In genomic region chr6:169250660-169251059, GRCh38 we compare ENCODE assay signal across 9 cellular contexts. TPM values are rescaled to one million over a fixed set of nuclear protein-coding genes. Genes with fewer than 3 reads are reported as not detected.
A peak's percentile ranks its signal among the peaks of the same experiment; 100 is the strongest.
DNase-seq lines count a peak whose midpoint lies in the region; ATAC-seq and TF ChIP-seq lines count a peak whose summit lies in the region.
"Had no signal": no experiment of that assay in that cellular context is flagged by ENCODE, and none has a peak within 500 bp of the region (broad histone marks: within the 10 kb centered on the region; RNA-seq: fewer than 3 reads in every experiment).

No MANE protein-coding gene starts in this region.

- no peak overlapping the region for H3K27ac ChIP-seq in hepatocyte
- H3K27ac ChIP-seq: parathyroid adenoma had no signal

- H3K4me2 ChIP-seq in skeletal muscle satellite cell (ENCODE audit: low read length) (peak overlapping the region; percentile 59), hepatocyte (no peak overlapping the region)

- ATAC-seq in GM21825 (IDR thresholded peaks at IDR 0.05; ENCODE audit: unreplicated experiment), result no peak

- H3K79me2 ChIP-seq in hepatocyte, result no peaks in the 10 kb centered on the region
- H3K79me2 ChIP-seq: parathyroid adenoma had no signal

- no peaks in the 10 kb centered on the region for H4K20me1 ChIP-seq in hepatocyte (ENCODE audit: insufficient read depth, poor library complexity, severe bottlenecking)

- H3K27me3 ChIP-seq in H7 (ENCODE audit: control insufficient read depth, insufficient read depth, low read length), result peaks cover 8% of the 10 kb centered on the region
- no peaks in the 10 kb centered on the region for H3K27me3 ChIP-seq in adipocyte (replicated peaks; ENCODE audit: control insufficient read depth, insufficient read depth, low read length)
- no peaks in the 10 kb centered on the region for H3K27me3 ChIP-seq in skeletal muscle satellite cell (ENCODE audit: control insufficient read depth, insufficient read depth, low read length)
- H3K27me3 ChIP-seq in hepatocyte, result peaks cover 51% of the 10 kb centered on the region

- no peak for TF ChIP-seq CTCF in hepatocyte (IDR thresholded peaks at IDR 0.05; ENCODE audit: poor library complexity)

- no peak overlapping the region for H2AFZ ChIP-seq in hepatocyte
- H2AFZ ChIP-seq: parathyroid adenoma had no signal

- H3K4me1 ChIP-seq in adipocyte (ENCODE audit: control insufficient read depth, insufficient read depth, low read length), result peaks cover 23% of the 10 kb centered on the region
- peaks cover 11% of the 10 kb centered on the region for H3K4me1 ChIP-seq in skeletal muscle satellite cell (ENCODE audit: control insufficient read depth, insufficient read depth, low read length)
- H3K4me1 ChIP-seq in hepatocyte (ENCODE audit: insufficient read depth), result peaks cover 6% of the 10 kb centered on the region
- H3K4me1 ChIP-seq: parathyroid adenoma had no signal

- H3K9me3 ChIP-seq in adipocyte (ENCODE audit: control insufficient read depth, low read length) (no peaks in the 10 kb centered on the region), skeletal muscle satellite cell (replicated peaks; ENCODE audit: low read length) (no peaks in the 10 kb centered on the region), hepatocyte (ENCODE audit: low read depth) (no peaks in the 10 kb centered on the region)

- DNase-seq in H7 (peak; percentile 79), adipocyte (ENCODE audit: low read depth) (peak; percentile 72), head of caudate nucleus (peak; percentile 59 to 93 (median 82)), T-helper 9 cell (no peak), hepatocyte (ENCODE audit: low spot score) (no peak)
- DNase-seq in activated CD4-positive, CD25-positive, alpha-beta regulatory T cell (lab: John Stamatoyannopoulos, UW), result no peak

- 78% methylated on average over 5 of the region's 5 CpGs for WGBS in hepatocyte (ENCODE audit: low lambda C conversion rate, missing lambda C conversion rate)

- H3K36me3 ChIP-seq in H7 (replicated peaks; ENCODE audit: control insufficient read depth, insufficient read depth, low read length), result peaks cover 4% of the 10 kb centered on the region
- peaks cover 46% of the 10 kb centered on the region for H3K36me3 ChIP-seq in adipocyte (ENCODE audit: control insufficient read depth, insufficient read depth, low read length, severe bottlenecking)
- no peaks in the 10 kb centered on the region for H3K36me3 ChIP-seq in skeletal muscle satellite cell (ENCODE audit: insufficient read depth, low read length)
- no peaks in the 10 kb centered on the region for H3K36me3 ChIP-seq in hepatocyte (replicated peaks; ENCODE audit: insufficient read depth, low read depth)

- no peak overlapping the region for H3K4me3 ChIP-seq in H7 (ENCODE audit: insufficient read depth, low read depth, low read length)
- H3K4me3 ChIP-seq in adipocyte (ENCODE audit: low read length), result peak overlapping the region; percentile 93
- peak overlapping the region; percentile 46 for H3K4me3 ChIP-seq in skeletal muscle satellite cell (ENCODE audit: low read length)
- H3K4me3 ChIP-seq in hepatocyte, result no peak overlapping the region

- H3K9ac ChIP-seq in adipocyte (ENCODE audit: low read length) (peak overlapping the region; percentile 93), skeletal muscle satellite cell (ENCODE audit: low read depth, low read length) (peak overlapping the region; percentile 32)
- H3K9ac ChIP-seq: parathyroid adenoma had no signal

- no peaks in the 10 kb centered on the region for H3K9me2 ChIP-seq in hepatocyte (replicated peaks; ENCODE audit: insufficient read depth)

- intact Hi-C loops in head of caudate nucleus (cut with DNase I), result loop anchor here (2.0 kb wide), 1 partner anchor 38 kb away; no protein-coding TSS in a partner anchor

RNA-seq across cellular contexts. Expression of gene THBS2, which starts 3.0 kb away (rescaled TPM):
- 12.7 and 13.3 TPM in 2 replicates for total RNA-seq in H7 (2014; rRNA removed; shearing (Covaris generic))
- 73.8 and 79.5 TPM in 2 replicates for total RNA-seq in skeletal muscle satellite cell (2012; rRNA removed)
- total RNA-seq in hepatocyte, result 2.8 and 5.5 TPM in 2 replicates
- 3.2 and 3.9 TPM in 2 replicates for polyA plus RNA-seq in hepatocyte

Comparison
In these comparisons a context has a peak if more than half of its experiments do, and no peak if none do; other contexts are left out.
1. DNase-seq: peak in H7 (single experiment), adipocyte (single experiment) and head of caudate nucleus (42 of 42); none in T-helper 9 cell (single experiment), hepatocyte (single experiment) and activated CD4-positive, CD25-positive, alpha-beta regulatory T cell (0 of 4).
2. H3K4me3 ChIP-seq: peak in adipocyte (single experiment) and skeletal muscle satellite cell (single experiment); none in H7 (single experiment) and hepatocyte (single experiment).